Comparison of ENCODE assay signal across 2 cellular contexts in genomic region chr22:17368144-17368726, GRCh38.
TF ChIP-seq lines count a peak whose summit lies in the region.

No MANE protein-coding gene starts in this region.

TF ChIP-seq in A549, 52 proteins besides CTCF, POLR2A, EP300 and RAD21 (continued from another document):
- TF ChIP-seq RCOR1 (IDR thresholded peaks at IDR 0.05; ENCODE audit: low read depth, low read length) (no peak), TP53 (CRISPR knock-in tag; IDR thresholded peaks at IDR 0.05) (no peak)

TF ChIP-seq in HCT116, 20 proteins besides CTCF, POLR2A, EP300 and RAD21 (continued from another document):
- no peak for TF ChIP-seq ZFX (IDR thresholded peaks at IDR 0.05)
- no peak for TF ChIP-seq TCF7L2 (IDR thresholded peaks at IDR 0.05; ENCODE audit: borderline replicate concordance, extremely low read depth, insufficient read depth, insufficient read length)
TF ChIP-seq in HCT116: peak in this region for 0.
